Comparison of ENCODE assay signal across 8 cellular contexts in genomic region chr4:48275247-48275646, GRCh38. TPM values are rescaled to one million over a fixed set of nuclear protein-coding genes. Genes with fewer than 3 reads are reported as not detected.
A peak's percentile ranks its signal among the peaks of the same experiment; 100 is the strongest.
DNase-seq lines count a peak whose midpoint lies in the region; ATAC-seq and TF ChIP-seq lines count a peak whose summit lies in the region.

No MANE protein-coding gene starts in this region.

- H3K9me3 ChIP-seq in psoas muscle = no peaks in the 10 kb centered on the region

- 60 to 71% (median 64%) methylated on average over 3 of the region's 3 CpGs for WGBS in psoas muscle, 3 donors

- no peak for TF ChIP-seq POLR2A in NB4 (IDR thresholded peaks at IDR 0.05; ENCODE audit: extremely low read depth, insufficient read length)

- peaks cover 6% of the 10 kb centered on the region for H3K4me1 ChIP-seq in psoas muscle

- TF ChIP-seq CTCF in NB4 (IDR thresholded peaks at IDR 0.05; ENCODE audit: low read depth, low read length) = peak; percentile 89
- TF ChIP-seq CTCF in choroid plexus epithelial cell (conservative IDR thresholded peaks at IDR 0.05; ENCODE audit: low read depth, low read length) = peak; percentile 81
- peak; percentile 19 for TF ChIP-seq CTCF in psoas muscle (IDR thresholded peaks at IDR 0.05)

- no peak overlapping the region for H3K27ac ChIP-seq in psoas muscle

- peak; percentile 57 for ATAC-seq in GM19372 (IDR thresholded peaks at IDR 0.05; ENCODE audit: low read depth, unreplicated experiment)
- no peak for ATAC-seq in psoas muscle
- no peak for ATAC-seq in HG03097 (IDR thresholded peaks at IDR 0.05; ENCODE audit: low FRiP score, unreplicated experiment)

- no peaks in the 10 kb centered on the region for H3K27me3 ChIP-seq in psoas muscle (ENCODE audit: insufficient read depth in 3 of 3, low read length in 2 of 3)

- H3K4me3 ChIP-seq in NB4 (ENCODE audit: low read depth, low read length) (no peak overlapping the region), choroid plexus epithelial cell (ENCODE audit: low read depth, low read length) (no peak overlapping the region), psoas muscle (no peak overlapping the region)

- no peaks in the 10 kb centered on the region for H3K36me3 ChIP-seq in psoas muscle (ENCODE audit: insufficient read depth in 1 of 2, low read depth in 1 of 2)

- intact Hi-C loops in psoas muscle (cut with DNase I) = loop anchor here in 1 of 2 donors (10.0 kb wide), 2 partner anchors 100 to 360 kb away; partner anchors contain the start of gene NFXL1

- peak; percentile 60 for DNase-seq in CD1c-positive myeloid dendritic cell (ENCODE audit: extremely low spot score)
- DNase-seq in NB4 (ENCODE audit: low read depth) = peak; percentile 75
- DNase-seq in choroid plexus epithelial cell (ENCODE audit: low read depth) = peak; percentile 78
- no peak for DNase-seq in psoas muscle
- no peak for DNase-seq in activated CD4-positive, alpha-beta T cell treated with anti-CD3 and anti-CD28 coated beads for 48 hours
- DNase-seq in middle frontal gyrus (ENCODE audit: extremely low spot score, low spot score) = no peak

RNA-seq across cellular contexts. Expression of gene TEC, which starts 5.6 kb away (rescaled TPM):
- 1 to 10 TPM in 2 of 4 donors, under 1 TPM in 2; 0.91 to 2.0 (median 1.2) TPM for total RNA-seq in psoas muscle
- polyA plus RNA-seq in psoas muscle = 1 to 10 TPM in 1 of 3 donors, under 1 TPM in 2; 0.80 to 1.2 (median 0.82) TPM

Comparison
In these comparisons a context has a peak if more than half of its experiments do, and no peak if none do; other contexts are left out.
1. DNase-seq: peak in CD1c-positive myeloid dendritic cell (single experiment), NB4 (single experiment) and choroid plexus epithelial cell (single experiment); none in psoas muscle (0 of 2), activated CD4-positive, alpha-beta T cell treated with anti-CD3 and anti-CD28 coated beads for 48 hours (single experiment) and middle frontal gyrus (single experiment).
2. CTCF ChIP-seq: peak in every context shown above with its lines; median percentile 89 in NB4; 81 in choroid plexus epithelial cell; 19 in psoas muscle.